ENCODE assay signal across 18 cellular contexts in the genomic region with DNA sequence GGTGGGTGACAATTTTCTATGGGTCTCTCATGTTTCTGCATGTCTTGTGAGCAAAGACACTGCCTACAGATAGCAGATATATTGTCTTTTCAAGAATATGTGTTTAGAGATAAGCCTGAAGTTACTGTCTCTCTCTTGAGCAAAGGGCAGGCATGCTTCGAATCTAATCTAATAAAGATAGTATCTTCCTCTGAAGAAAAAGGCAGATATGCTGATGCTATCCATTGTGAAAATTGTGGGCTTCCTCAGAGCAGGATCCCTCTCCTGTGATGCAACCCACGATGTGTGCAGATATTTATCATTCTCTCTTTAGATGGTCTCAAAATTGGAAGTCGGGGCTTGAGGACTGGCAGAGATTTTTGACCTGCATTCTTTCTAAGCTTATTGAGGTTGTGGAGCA.
DNase-seq lines count a peak whose midpoint lies in the region; ATAC-seq and TF ChIP-seq lines count a peak whose summit lies in the region.
"Had no signal": no experiment of that assay in that cellular context is flagged by ENCODE, and none has a peak within 500 bp of the region (broad histone marks: within the 10 kb centered on the region; RNA-seq: fewer than 3 reads in every experiment).

No MANE protein-coding gene starts in this region.

- H2BK5ac ChIP-seq in mesendoderm (ENCODE audit: low read length): no peak overlapping the region

- no peaks in the 10 kb centered on the region for H3K79me1 ChIP-seq in mesendoderm (ENCODE audit: low read length)

- H2BK15ac ChIP-seq in mesendoderm (replicated peaks; ENCODE audit: low read depth): no peak overlapping the region

- ATAC-seq in SK-N-SH treated with all-trans-retinoic acid at 6 μM for 48 hours (peak; percentile 33; the same call in 1 of the 3 replicates), GM21717 (IDR thresholded peaks at IDR 0.05; ENCODE audit: unreplicated experiment) (no peak)
- ATAC-seq: GM23338, HCT116 had no signal

- H3K27ac ChIP-seq in mesendoderm (ENCODE audit: low read depth, low read length) (no peak overlapping the region), skeletal muscle tissue (ENCODE audit: low read depth, low read length) (peak overlapping the region; percentile 60)

- no peak overlapping the region for H3K18ac ChIP-seq in mesendoderm (ENCODE audit: low read length)

- no peaks in the 10 kb centered on the region for H3K36me3 ChIP-seq in mesendoderm (ENCODE audit: control insufficient read depth, insufficient read depth, low read length)
- no peaks in the 10 kb centered on the region for H3K36me3 ChIP-seq in skeletal muscle tissue (ENCODE audit: control insufficient read depth in 3 of 3, insufficient read depth in 3 of 3, low read length in 3 of 3)

- no peak for TF ChIP-seq CTCF in GM10248 (IDR thresholded peaks at IDR 0.05; ENCODE audit: control extremely low read depth, extremely low read depth, low read depth, missing control alignments)

- no peak overlapping the region for H4K8ac ChIP-seq in mesendoderm (ENCODE audit: low read depth, low read length)

- no peak overlapping the region for H2AK5ac ChIP-seq in mesendoderm (ENCODE audit: low read length)

- H3K23ac ChIP-seq in mesendoderm (ENCODE audit: low read length): no peak overlapping the region

- H3K27me3 ChIP-seq in mesendoderm (ENCODE audit: insufficient read depth, low read length, poor library complexity): no peaks in the 10 kb centered on the region
- no peaks in the 10 kb centered on the region for H3K27me3 ChIP-seq in skeletal muscle tissue (ENCODE audit: control insufficient read depth in 3 of 3, insufficient read depth in 3 of 3, low read length in 3 of 3)

- H4K5ac ChIP-seq in mesendoderm (ENCODE audit: low read length): no peak overlapping the region

- H3K56ac ChIP-seq in mesendoderm (ENCODE audit: low read length): no peak overlapping the region

- CTCF ChIA-PET in GM10248 (lab: Yijun Ruan, JAX): no interaction called here

- H2BK120ac ChIP-seq in mesendoderm (ENCODE audit: low read depth, low read length): no peak overlapping the region

- POLR2A ChIA-PET in GM10248 (lab: Yijun Ruan, JAX): no interaction called here

- WGBS in mesendoderm (ENCODE audit: extremely low coverage, insufficient coverage, low lambda C conversion rate): no CpG with 5 or more reads among the region's 3 CpGs

- no peaks in the 10 kb centered on the region for H3K9me3 ChIP-seq in skeletal muscle tissue (ENCODE audit: control insufficient read depth in 3 of 3, low read length in 3 of 3)

- no peak overlapping the region for H3K4me2 ChIP-seq in mesendoderm (ENCODE audit: low read length)
- H3K4me2 ChIP-seq: GM23338 had no signal

- H3K4me1 ChIP-seq in mesendoderm (ENCODE audit: control insufficient read depth, low read depth, low read length): no peaks in the 10 kb centered on the region
- H3K4me1 ChIP-seq in skeletal muscle tissue (ENCODE audit: control insufficient read depth in 3 of 3, insufficient read depth in 3 of 3, low read length in 3 of 3): peaks cover 17 to 26% (median 17%) of the 10 kb centered on the region in 3 donors

- H3K4ac ChIP-seq in mesendoderm (ENCODE audit: low read depth, low read length): no peak overlapping the region

- H3K9ac ChIP-seq in mesendoderm (ENCODE audit: low read length) (no peak overlapping the region), skeletal muscle tissue (ENCODE audit: low read depth in 1 of 3, low read length in 3 of 3) (no peak overlapping the region)

- peak; percentile 86 for DNase-seq in SK-N-DZ (ENCODE audit: low spot score)
- DNase-seq in mesendoderm: peak; percentile 48
- no peak for DNase-seq in OCI-M1 (lab: John Stamatoyannopoulos, UW)
- no peak for DNase-seq in GM10248 (ENCODE audit: extremely low spot score)
- no peak for DNase-seq in medulla oblongata (ENCODE audit: extremely low spot score)
- DNase-seq: C1 segment of cervical spinal cord; Calu3; CD4-positive, alpha-beta memory T cell; COR-L47; DMS53; DMS79 treated with DMSO at 0.1 percent for 48 hours; GF-D8; H9 had no signal

- no peaks in the 10 kb centered on the region for H3K79me2 ChIP-seq in mesendoderm (ENCODE audit: control insufficient read depth, insufficient read depth, low read length)

- H3K4me3 ChIP-seq in mesendoderm (ENCODE audit: low read length) (no peak overlapping the region), skeletal muscle tissue (ENCODE audit: low read length in 3 of 3) (no peak overlapping the region)
- H3K4me3 ChIP-seq: GM23338 had no signal

TF ChIP-seq in SK-N-SH treated with all-trans-retinoic acid at 6 μM for 48 hours, 23 proteins besides CTCF, POLR2A, EP300 and RAD21:
- TF ChIP-seq TOX (CRISPR knock-in tag; IDR thresholded peaks at IDR 0.05; ENCODE audit: borderline replicate concordance) (no peak), ZNF70 (CRISPR knock-in tag; IDR thresholded peaks at IDR 0.05) (no peak), TCF4 (CRISPR knock-in tag; IDR thresholded peaks at IDR 0.05; ENCODE audit: borderline replicate concordance) (no peak), ZNF565 (CRISPR knock-in tag; conservative IDR thresholded peaks at IDR 0.05; ENCODE audit: low read depth) (no peak), BACH2 (CRISPR knock-in tag; IDR thresholded peaks at IDR 0.05; ENCODE audit: borderline replicate concordance) (no peak), PPARA (CRISPR knock-in tag; IDR thresholded peaks at IDR 0.05; ENCODE audit: borderline replicate concordance) (no peak), ISL1 (CRISPR knock-in tag; IDR thresholded peaks at IDR 0.05) (no peak), CSDC2 (CRISPR knock-in tag; IDR thresholded peaks at IDR 0.05) (no peak)
- TF ChIP-seq, protein P1, sequence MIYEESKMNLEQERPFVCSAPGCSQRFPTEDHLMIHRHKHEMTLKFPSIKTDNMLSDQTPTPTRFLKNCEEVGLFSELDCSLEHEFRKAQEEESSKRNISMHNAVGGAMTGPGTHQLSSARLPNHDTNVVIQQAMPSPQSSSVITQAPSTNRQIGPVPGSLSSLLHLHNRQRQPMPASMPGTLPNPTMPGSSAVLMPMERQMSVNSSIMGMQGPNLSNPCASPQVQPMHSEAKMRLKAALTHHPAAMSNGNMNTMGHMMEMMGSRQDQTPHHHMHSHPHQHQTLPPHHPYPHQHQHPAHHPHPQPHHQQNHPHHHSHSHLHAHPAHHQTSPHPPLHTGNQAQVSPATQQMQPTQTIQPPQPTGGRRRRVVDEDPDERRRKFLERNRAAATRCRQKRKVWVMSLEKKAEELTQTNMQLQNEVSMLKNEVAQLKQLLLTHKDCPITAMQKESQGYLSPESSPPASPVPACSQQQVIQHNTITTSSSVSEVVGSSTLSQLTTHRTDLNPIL (CRISPR knock-in tag; IDR thresholded peaks at IDR 0.05; ENCODE audit: low read depth): no peak
- TF ChIP-seq, protein P2, sequence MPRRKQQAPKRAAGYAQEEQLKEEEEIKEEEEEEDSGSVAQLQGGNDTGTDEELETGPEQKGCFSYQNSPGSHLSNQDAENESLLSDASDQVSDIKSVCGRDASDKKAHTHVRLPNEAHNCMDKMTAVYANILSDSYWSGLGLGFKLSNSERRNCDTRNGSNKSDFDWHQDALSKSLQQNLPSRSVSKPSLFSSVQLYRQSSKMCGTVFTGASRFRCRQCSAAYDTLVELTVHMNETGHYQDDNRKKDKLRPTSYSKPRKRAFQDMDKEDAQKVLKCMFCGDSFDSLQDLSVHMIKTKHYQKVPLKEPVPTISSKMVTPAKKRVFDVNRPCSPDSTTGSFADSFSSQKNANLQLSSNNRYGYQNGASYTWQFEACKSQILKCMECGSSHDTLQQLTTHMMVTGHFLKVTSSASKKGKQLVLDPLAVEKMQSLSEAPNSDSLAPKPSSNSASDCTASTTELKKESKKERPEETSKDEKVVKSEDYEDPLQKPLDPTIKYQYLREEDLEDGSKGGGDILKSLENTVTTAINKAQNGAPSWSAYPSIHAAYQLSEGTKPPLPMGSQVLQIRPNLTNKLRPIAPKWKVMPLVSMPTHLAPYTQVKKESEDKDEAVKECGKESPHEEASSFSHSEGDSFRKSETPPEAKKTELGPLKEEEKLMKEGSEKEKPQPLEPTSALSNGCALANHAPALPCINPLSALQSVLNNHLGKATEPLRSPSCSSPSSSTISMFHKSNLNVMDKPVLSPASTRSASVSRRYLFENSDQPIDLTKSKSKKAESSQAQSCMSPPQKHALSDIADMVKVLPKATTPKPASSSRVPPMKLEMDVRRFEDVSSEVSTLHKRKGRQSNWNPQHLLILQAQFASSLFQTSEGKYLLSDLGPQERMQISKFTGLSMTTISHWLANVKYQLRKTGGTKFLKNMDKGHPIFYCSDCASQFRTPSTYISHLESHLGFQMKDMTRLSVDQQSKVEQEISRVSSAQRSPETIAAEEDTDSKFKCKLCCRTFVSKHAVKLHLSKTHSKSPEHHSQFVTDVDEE (CRISPR knock-in tag; IDR thresholded peaks at IDR 0.05): no peak
TF ChIP-seq in SK-N-SH treated with all-trans-retinoic acid at 6 μM for 48 hours: peak in this region for 0.

Comparison
In these comparisons a context has a peak if more than half of its experiments do, and no peak if none do; other contexts are left out.
1. DNase-seq: peak in SK-N-DZ (single experiment) and mesendoderm (single experiment); none in OCI-M1 (single experiment), GM10248 (single experiment) and medulla oblongata (single experiment).